ENCODE assay signal across 18 cellular contexts in the genomic region with DNA sequence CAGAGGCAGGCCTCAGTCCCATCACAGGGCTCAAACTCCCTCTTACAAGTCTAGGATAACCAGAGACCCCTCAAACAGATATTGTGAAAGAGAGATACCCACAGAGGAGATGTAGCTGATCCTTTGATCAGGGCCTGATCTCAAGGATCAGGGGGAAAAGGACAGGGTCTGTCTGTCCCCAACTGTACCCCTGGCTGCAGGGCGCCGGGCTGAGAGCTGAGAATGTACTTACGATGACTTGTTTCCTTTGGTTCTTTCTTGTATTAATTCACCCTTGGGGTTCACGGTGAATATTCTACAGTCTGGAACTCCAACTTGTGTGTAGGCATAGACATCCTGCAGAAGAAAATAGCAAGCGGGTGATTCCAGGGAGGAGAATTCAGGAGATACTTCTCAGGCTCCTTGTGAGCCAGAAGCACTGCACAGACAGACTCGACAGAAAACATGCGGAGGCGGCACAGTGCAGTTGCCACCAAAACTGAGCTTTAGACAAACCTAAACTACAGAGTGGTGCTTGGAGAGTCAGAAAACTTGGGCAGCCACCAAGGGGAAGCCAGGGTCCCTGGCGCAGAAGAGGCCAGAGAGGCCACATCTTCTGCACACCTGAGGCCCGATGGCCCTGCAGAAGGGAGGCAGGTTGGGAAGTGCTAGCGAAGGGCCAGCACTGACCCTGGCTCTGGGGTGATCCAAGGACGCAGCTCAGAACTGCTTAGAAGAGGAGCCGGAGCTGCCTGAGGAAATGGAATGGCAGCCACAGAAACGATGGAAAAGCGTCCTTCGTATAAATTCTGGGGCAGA.
DNase-seq lines count a peak whose midpoint lies in the region; ATAC-seq and TF ChIP-seq lines count a peak whose summit lies in the region.
"Had no signal": no experiment of that assay in that cellular context is flagged by ENCODE, and none has a peak within 500 bp of the region (broad histone marks: within the 10 kb centered on the region; RNA-seq: fewer than 3 reads in every experiment).

No MANE protein-coding gene starts in this region.

- 91 to 96% (median 94%) methylated on average over 16 of the region's 16 CpGs for WGBS in heart left ventricle, 4 donors

- peaks cover 61% of the 10 kb centered on the region for H3K36me3 ChIP-seq in right atrium auricular region
- peaks cover 0 to 100% (median 79%) of the 10 kb centered on the region in 9 donors for H3K36me3 ChIP-seq in heart left ventricle

- no peak overlapping the region for H3K4me3 ChIP-seq in right atrium auricular region
- H3K4me3 ChIP-seq in heart left ventricle = no peak overlapping the region
- H3K4me3 ChIP-seq: right lobe of liver, tibial nerve had no signal

- no peaks in the 10 kb centered on the region for H3K4me1 ChIP-seq in right atrium auricular region
- H3K4me1 ChIP-seq in heart left ventricle = peaks cover 0 to 15% (median 0%) of the 10 kb centered on the region in 12 donors
- H3K4me1 ChIP-seq: right lobe of liver had no signal

- ATAC-seq in heart left ventricle (no peak), HG02588 (IDR thresholded peaks at IDR 0.05; ENCODE audit: unreplicated experiment) (no peak), HG03159 (IDR thresholded peaks at IDR 0.05; ENCODE audit: unreplicated experiment) (no peak)
- no peak for ATAC-seq in activated T-helper 17 cell treated with anti-CD3 and anti-CD28 coated beads, Interleukin-2, amount 50 U/mL, for 72 hours (replicated peaks)
- no peak for ATAC-seq in naive thymus-derived CD8-positive, alpha-beta T cell

- H3K36me3 Mint-ChIP-seq in activated T-helper 17 cell treated with anti-CD3 and anti-CD28 coated beads, Interleukin-2, amount 50 U/mL, for 72 hours (ENCODE audit: low read depth) = peaks cover 100% of the 10 kb centered on the region
- H3K36me3 Mint-ChIP-seq in naive thymus-derived CD8-positive, alpha-beta T cell = peaks cover 0 to 96% (median 35%) of the 10 kb centered on the region in 3 donors

- DNase-seq in right atrium auricular region (ENCODE audit: low spot score) (peak; percentile 38), heart left ventricle (no peak), NCI-H1417 treated with DMSO at 0.1 percent for 48 hours (lab: John Stamatoyannopoulos, UW) (no peak)
- DNase-seq in naive thymus-derived CD8-positive, alpha-beta T cell = no peak
- DNase-seq: activated effector memory CD4-positive, alpha-beta T cell treated with anti-CD3 and anti-CD28 coated beads, Interleukin-2, amount 50 U/mL, for 16 hours; cerebellar nuclear complex; effector memory CD4-positive, alpha-beta T cell; GOT3; NCI-H2081; NCI-H510A treated with DMSO at 0.1 percent for 48 hours; nucleus accumbens; stimulated activated CD4-positive, alpha-beta T cell treated with anti-CD3 and anti-CD28 coated beads, Interleukin-15, amount 100 ng/mL, for 24 hours had no signal

- TF ChIP-seq CTCF in right atrium auricular region (IDR thresholded peaks at IDR 0.05) (no peak), heart left ventricle (IDR thresholded peaks at IDR 0.05) (no peak)

- H3K27me3 ChIP-seq in right atrium auricular region (no peaks in the 10 kb centered on the region), heart left ventricle (no peaks in the 10 kb centered on the region)
- H3K27me3 ChIP-seq: right lobe of liver, tibial nerve had no signal

- POLR2A ChIA-PET in naive thymus-derived CD8-positive, alpha-beta T cell (lab: Charles Lee) = no interaction called here

- peaks cover 8% of the 10 kb centered on the region for H3K4me1 Mint-ChIP-seq in activated T-helper 17 cell treated with anti-CD3 and anti-CD28 coated beads, Interleukin-2, amount 50 U/mL, for 72 hours
- peaks cover 9 to 29% (median 24%) of the 10 kb centered on the region in 4 donors for H3K4me1 Mint-ChIP-seq in naive thymus-derived CD8-positive, alpha-beta T cell

- H3K27me3 Mint-ChIP-seq in activated T-helper 17 cell treated with anti-CD3 and anti-CD28 coated beads, Interleukin-2, amount 50 U/mL, for 72 hours = no peaks in the 10 kb centered on the region
- no peaks in the 10 kb centered on the region for H3K27me3 Mint-ChIP-seq in naive thymus-derived CD8-positive, alpha-beta T cell

- H3K27ac ChIP-seq in right atrium auricular region (no peak overlapping the region), heart left ventricle (no peak overlapping the region)
- H3K27ac ChIP-seq: KMS-11, right lobe of liver, tibial nerve had no signal

- no peaks in the 10 kb centered on the region for H3K9me3 Mint-ChIP-seq in activated T-helper 17 cell treated with anti-CD3 and anti-CD28 coated beads, Interleukin-2, amount 50 U/mL, for 72 hours
- H3K9me3 Mint-ChIP-seq in naive thymus-derived CD8-positive, alpha-beta T cell = no peaks in the 10 kb centered on the region

- intact Hi-C loops in heart left ventricle (cut with DNase I) = no loop called here

- H3K27ac Mint-ChIP-seq in activated T-helper 17 cell treated with anti-CD3 and anti-CD28 coated beads, Interleukin-2, amount 50 U/mL, for 72 hours = peak overlapping the region; percentile 76
- peak overlapping the region in 6 of 10 donors; percentile 39 to 85 (median 70) for H3K27ac Mint-ChIP-seq in naive thymus-derived CD8-positive, alpha-beta T cell

- H3K4me3 Mint-ChIP-seq in activated T-helper 17 cell treated with anti-CD3 and anti-CD28 coated beads, Interleukin-2, amount 50 U/mL, for 72 hours = no peak overlapping the region
- H3K4me3 Mint-ChIP-seq in naive thymus-derived CD8-positive, alpha-beta T cell = no peak overlapping the region

- no peak for TF ChIP-seq POLR2A in heart left ventricle (IDR thresholded peaks at IDR 0.05)

- H3K9me3 ChIP-seq in right atrium auricular region (no peaks in the 10 kb centered on the region), heart left ventricle (no peaks in the 10 kb centered on the region)
- H3K9me3 ChIP-seq: right lobe of liver, tibial nerve had no signal
